Comparison of ENCODE assay signal across 1 cellular context in the genomic region with DNA sequence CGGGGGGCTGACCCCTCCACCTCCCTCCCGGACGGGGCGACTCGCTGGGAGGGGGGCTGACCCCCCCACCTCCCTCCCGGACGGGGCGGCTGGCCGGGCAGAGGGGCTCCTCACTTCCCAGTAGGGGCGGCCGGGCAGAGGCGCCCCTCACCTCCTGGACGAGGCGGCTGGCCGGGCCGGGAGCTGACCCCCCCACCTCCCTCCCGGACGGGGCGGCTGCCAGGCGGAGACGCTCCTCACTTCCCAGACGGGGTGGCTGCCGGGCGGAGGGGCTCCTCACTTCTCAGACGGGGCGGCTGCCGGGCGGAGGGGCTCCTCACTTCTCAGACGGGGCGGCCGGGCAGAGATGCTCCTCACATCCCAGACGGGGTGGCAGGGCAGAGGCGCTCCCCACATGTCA.
DNase-seq lines count a peak whose midpoint lies in the region.

No MANE protein-coding gene starts in this region.

- DNase-seq in islet precursor cell: peak; percentile 1
